In the genomic region with DNA sequence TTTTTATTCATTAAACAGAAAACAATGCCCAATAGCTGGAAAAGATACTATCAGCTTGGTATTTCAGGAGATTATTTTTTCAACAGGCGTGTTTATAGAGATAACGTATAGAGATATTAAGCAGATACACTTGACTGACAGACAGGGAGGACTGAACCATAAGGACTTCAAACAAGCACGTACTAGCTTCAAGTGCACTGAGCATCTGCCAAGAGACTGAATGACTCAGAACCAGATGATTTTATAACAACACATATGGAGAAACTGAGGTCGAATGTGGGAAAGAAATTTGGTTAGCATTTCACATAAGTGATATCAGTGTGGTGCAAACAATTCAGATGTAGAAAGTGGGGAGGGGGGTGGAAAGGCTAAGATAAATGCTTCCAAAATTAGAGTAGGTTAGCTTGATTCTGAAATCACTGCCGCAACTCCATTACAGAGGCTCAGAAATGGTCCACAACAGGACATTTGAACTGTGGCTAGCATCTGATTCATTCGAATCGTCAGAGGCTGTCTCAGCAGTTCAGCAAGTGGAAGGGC, we compare ENCODE assay signal across 13 cellular contexts.
DNase-seq lines count a peak whose midpoint lies in the region; ATAC-seq and TF ChIP-seq lines count a peak whose summit lies in the region.
"Had no signal": no experiment of that assay in that cellular context is flagged by ENCODE, and none has a peak within 500 bp of the region (broad histone marks: within the 10 kb centered on the region; RNA-seq: fewer than 3 reads in every experiment).

No MANE protein-coding gene starts in this region.

- peak; percentile 3 for DNase-seq in HFF-Myc (ENCODE audit: extremely low read depth, low read depth)
- peak; percentile 99 for DNase-seq in amniotic epithelial cell (ENCODE audit: low read depth)
- no peak for DNase-seq in left ventricle myocardium superior
- DNase-seq in activated T-helper 1 cell treated with anti-CD3 and anti-CD28 coated beads, Interleukin-12 subunit alpha, Interleukin-12 subunit beta, Interleukin-2, Interleukin-4 antibody, amounts not matched to agents 30 ng/mL and 10 ng/mL and 1 ng/mL, durations not matched to agents 14 hours and 24 hours and 36 hours (ENCODE audit: low spot score) = no peak
- no peak for DNase-seq in NCI-H2196 treated with DMSO at 0.1 percent for 48 hours (lab: John Stamatoyannopoulos, UW; ENCODE audit: unreplicated experiment)
- DNase-seq in esophagus squamous epithelium (lab: John Stamatoyannopoulos, UW) = no peak
- no peak for DNase-seq in DMS153 (lab: John Stamatoyannopoulos, UW)
- DNase-seq: activated naive CD4-positive, alpha-beta T cell treated with anti-CD3 and anti-CD28 coated beads for 36 hours; effector CD4-positive, alpha-beta T cell; immature natural killer cell; stimulated activated naive CD4-positive, alpha-beta T cell had no signal

- peak; percentile 85 for ATAC-seq in left ventricle myocardium superior

- peaks cover 15% of the 10 kb centered on the region for H3K27me3 Mint-ChIP-seq in activated T-helper 1 cell treated with anti-CD3 and anti-CD28 coated beads, Interleukin-12 subunit alpha, Interleukin-12 subunit beta, Interleukin-2, Interleukin-4 antibody, amounts not matched to agents 30 ng/mL and 10 ng/mL and 1 ng/mL, durations not matched to agents 14 hours and 24 hours and 36 hours (ENCODE audit: insufficient read depth)

- H3K4me3 ChIP-seq in ACC112 (ENCODE audit: low read depth, low read length) = 0 out of 2 replicates have a peak overlapping the region, but pooled peaks have one; percentile 42
- no peak overlapping the region for H3K4me3 ChIP-seq in HFF-Myc (replicated peaks; ENCODE audit: low read depth, low read length)
- no peak overlapping the region for H3K4me3 ChIP-seq in esophagus squamous epithelium
- H3K4me3 ChIP-seq: neural progenitor cell had no signal

- no peak overlapping the region for H3K4me3 Mint-ChIP-seq in activated T-helper 1 cell treated with anti-CD3 and anti-CD28 coated beads, Interleukin-12 subunit alpha, Interleukin-12 subunit beta, Interleukin-2, Interleukin-4 antibody, amounts not matched to agents 30 ng/mL and 10 ng/mL and 1 ng/mL, durations not matched to agents 14 hours and 24 hours and 36 hours
- H3K4me3 Mint-ChIP-seq: activated naive CD4-positive, alpha-beta T cell treated with anti-CD3 and anti-CD28 coated beads for 36 hours; immature natural killer cell; neural progenitor cell had no signal

- no peaks in the 10 kb centered on the region for H3K36me3 ChIP-seq in ACC112 (ENCODE audit: insufficient read depth, low read length)
- H3K36me3 ChIP-seq in esophagus squamous epithelium = no peaks in the 10 kb centered on the region
- H3K36me3 ChIP-seq: neural progenitor cell had no signal

- H3K27ac ChIP-seq in ACC112 (ENCODE audit: low read depth, low read length) = peak overlapping the region; percentile 12; the same call in 1 of the 2 replicates
- H3K27ac ChIP-seq in esophagus squamous epithelium = peak overlapping the region in 1 of 4 donors; percentile 23
- H3K27ac ChIP-seq: neural progenitor cell had no signal

- intact Hi-C loops in left ventricle myocardium superior (cut with micrococcal nuclease) (no loop called here), esophagus squamous epithelium (cut with DNase I) (no loop called here)
- intact Hi-C loops in activated T-helper 1 cell treated with anti-CD3 and anti-CD28 coated beads, Interleukin-12 subunit alpha, Interleukin-12 subunit beta, Interleukin-2, Interleukin-4 antibody, amounts not matched to agents 30 ng/mL and 10 ng/mL and 1 ng/mL, durations not matched to agents 14 hours and 24 hours and 36 hours (cut with micrococcal nuclease) = no loop called here

- H3K79me2 ChIP-seq in ACC112 (ENCODE audit: control insufficient read depth, insufficient read depth, low read length, unreplicated experiment) = no peaks in the 10 kb centered on the region

- H3K27ac Mint-ChIP-seq in activated T-helper 1 cell treated with anti-CD3 and anti-CD28 coated beads, Interleukin-12 subunit alpha, Interleukin-12 subunit beta, Interleukin-2, Interleukin-4 antibody, amounts not matched to agents 30 ng/mL and 10 ng/mL and 1 ng/mL, durations not matched to agents 14 hours and 24 hours and 36 hours = no peak overlapping the region
- H3K27ac Mint-ChIP-seq: activated naive CD4-positive, alpha-beta T cell treated with anti-CD3 and anti-CD28 coated beads for 36 hours; immature natural killer cell; neural progenitor cell had no signal

- 40 to 44% methylated on average over 7 of the region's 7 CpGs for WGBS in esophagus squamous epithelium, 2 donors

- no peak for TF ChIP-seq CTCF in HFF-Myc (IDR thresholded peaks at IDR 0.05; ENCODE audit: low read depth, low read length, missing control alignments)
- no peak for TF ChIP-seq CTCF in esophagus squamous epithelium (IDR thresholded peaks at IDR 0.05)

- no peaks in the 10 kb centered on the region for H3K9me3 Mint-ChIP-seq in activated T-helper 1 cell treated with anti-CD3 and anti-CD28 coated beads, Interleukin-12 subunit alpha, Interleukin-12 subunit beta, Interleukin-2, Interleukin-4 antibody, amounts not matched to agents 30 ng/mL and 10 ng/mL and 1 ng/mL, durations not matched to agents 14 hours and 24 hours and 36 hours
- H3K9me3 Mint-ChIP-seq: activated naive CD4-positive, alpha-beta T cell treated with anti-CD3 and anti-CD28 coated beads for 36 hours; neural progenitor cell had no signal

- no peaks in the 10 kb centered on the region for H3K9me3 ChIP-seq in esophagus squamous epithelium

- H3K4me1 Mint-ChIP-seq in activated T-helper 1 cell treated with anti-CD3 and anti-CD28 coated beads, Interleukin-12 subunit alpha, Interleukin-12 subunit beta, Interleukin-2, Interleukin-4 antibody, amounts not matched to agents 30 ng/mL and 10 ng/mL and 1 ng/mL, durations not matched to agents 14 hours and 24 hours and 36 hours (ENCODE audit: low read depth) = no peaks in the 10 kb centered on the region

- H2AFZ ChIP-seq in ACC112 (ENCODE audit: low read length, unreplicated experiment) = no peak overlapping the region
- H2AFZ ChIP-seq: neural progenitor cell had no signal

- H3K27me3 ChIP-seq in ACC112 (ENCODE audit: insufficient read depth, low read length) (peaks cover 20% of the 10 kb centered on the region; the same call in 1 of the 2 replicates), esophagus squamous epithelium (peaks cover 0 to 7% (median 0%) of the 10 kb centered on the region in 4 donors)
- H3K27me3 ChIP-seq: neural progenitor cell had no signal

- peaks cover 12% of the 10 kb centered on the region for H3K4me1 ChIP-seq in ACC112 (ENCODE audit: control insufficient read depth, insufficient read depth, low read length, unreplicated experiment)
- peaks cover 14 to 57% (median 17%) of the 10 kb centered on the region in 3 donors for H3K4me1 ChIP-seq in esophagus squamous epithelium

- H3K36me3 Mint-ChIP-seq in activated T-helper 1 cell treated with anti-CD3 and anti-CD28 coated beads, Interleukin-12 subunit alpha, Interleukin-12 subunit beta, Interleukin-2, Interleukin-4 antibody, amounts not matched to agents 30 ng/mL and 10 ng/mL and 1 ng/mL, durations not matched to agents 14 hours and 24 hours and 36 hours (ENCODE audit: low read depth) = no peaks in the 10 kb centered on the region
- H3K36me3 Mint-ChIP-seq: immature natural killer cell, neural progenitor cell had no signal

- no peak for TF ChIP-seq POLR2A in esophagus squamous epithelium (IDR thresholded peaks at IDR 0.05)

Comparison
In these comparisons a context has a peak if more than half of its experiments do, and no peak if none do; other contexts are left out.
1. DNase-seq: peak in HFF-Myc (single experiment) and amniotic epithelial cell (single experiment); none in left ventricle myocardium superior (single experiment), activated T-helper 1 cell treated with anti-CD3 and anti-CD28 coated beads, Interleukin-12 subunit alpha, Interleukin-12 subunit beta, Interleukin-2, Interleukin-4 antibody, amounts not matched to agents 30 ng/mL and 10 ng/mL and 1 ng/mL, durations not matched to agents 14 hours and 24 hours and 36 hours (single experiment), NCI-H2196 treated with DMSO at 0.1 percent for 48 hours (single experiment), esophagus squamous epithelium (single experiment) and DMS153 (single experiment).